Comparison of ENCODE assay signal across 8 cellular contexts in genomic region chr1:121117622-121118479, GRCh38.
A peak's percentile ranks its signal among the peaks of the same experiment; 100 is the strongest.
DNase-seq lines count a peak whose midpoint lies in the region; ATAC-seq and TF ChIP-seq lines count a peak whose summit lies in the region.
"Not testable (repeated sequence)": the region's sequence is repeated elsewhere in the genome, so short reads cannot be mapped to it uniquely, and the experiment has no call there.

No MANE protein-coding gene starts in this region.

- intact Hi-C loops in Right ventricle myocardium inferior (cut with DNase I); sciatic nerve (cut with DNase I): not testable (repeated sequence)

- H3K4me1 Mint-ChIP-seq in activated T-cell treated with anti-CD3 and anti-CD28 coated beads, Interleukin-2, amount 50 U/mL, for 72 hours (ENCODE audit: low read depth); memory B cell: not testable (repeated sequence)

- POLR2A ChIA-PET in RWPE1 (lab: Yijun Ruan, JAX; ENCODE audit: low non-redundant PET) = not testable (repeated sequence)

- H3K36me3 Mint-ChIP-seq in activated T-cell treated with anti-CD3 and anti-CD28 coated beads, Interleukin-2, amount 50 U/mL, for 72 hours (ENCODE audit: insufficient read depth in 2 of 2); memory B cell: not testable (repeated sequence)

- CTCF ChIA-PET in RWPE1 (lab: Yijun Ruan, JAX) = not testable (repeated sequence)

- not testable (repeated sequence) for H3K9me3 Mint-ChIP-seq in activated T-cell treated with anti-CD3 and anti-CD28 coated beads, Interleukin-2, amount 50 U/mL, for 72 hours; memory B cell

- H3K4me3 Mint-ChIP-seq in activated T-cell treated with anti-CD3 and anti-CD28 coated beads, Interleukin-2, amount 50 U/mL, for 72 hours = peak overlapping the region; percentile 40 to 65
- peak overlapping the region; percentile 67 for H3K4me3 Mint-ChIP-seq in memory B cell

- not testable (repeated sequence) for TF ChIP-seq CTCF in RWPE1 (conservative IDR thresholded peaks at IDR 0.05; ENCODE audit: low read depth)

- peak overlapping the region; percentile 73 for H3K27ac ChIP-seq in RWPE1

- H3K27ac Mint-ChIP-seq in activated T-cell treated with anti-CD3 and anti-CD28 coated beads, Interleukin-2, amount 50 U/mL, for 72 hours; memory B cell: not testable (repeated sequence)

- DNase-seq in GM04503 (ENCODE audit: low read depth) (peak; percentile 1), dermis blood vessel endothelial cell (peak; percentile 33), ureter (ENCODE audit: low spot score) (peak; percentile 42)
- DNase-seq in RWPE1 (ENCODE audit: low spot score); Right ventricle myocardium inferior (ENCODE audit: missing footprints); memory B cell (ENCODE audit: low spot score in 2 of 2); sciatic nerve (ENCODE audit: low spot score): not testable (repeated sequence)
- peak in 1 of 2 donors; percentile 1 for DNase-seq in activated T-cell treated with anti-CD3 and anti-CD28 coated beads, Interleukin-2, amount 50 U/mL, for 72 hours

- ATAC-seq in activated T-cell treated with anti-CD3 and anti-CD28 coated beads, Interleukin-2, amount 50 U/mL, for 72 hours (replicated peaks in 1 of 2) = peak; percentile 33 to 37
- ATAC-seq in Right ventricle myocardium inferior (peak; percentile 35), memory B cell (ENCODE audit: low read depth) (peak; percentile 19), sciatic nerve (peak; percentile 73)

- H3K27me3 Mint-ChIP-seq in activated T-cell treated with anti-CD3 and anti-CD28 coated beads, Interleukin-2, amount 50 U/mL, for 72 hours (ENCODE audit: low read depth); memory B cell: not testable (repeated sequence)

Comparison
In these comparisons a context has a peak if more than half of its experiments do, and no peak if none do; other contexts are left out.
1. ATAC-seq: peak in every context shown above with its lines; median percentile 73 in sciatic nerve; 35 in activated T-cell treated with anti-CD3 and anti-CD28 coated beads, Interleukin-2, amount 50 U/mL, for 72 hours; 35 in Right ventricle myocardium inferior; 19 in memory B cell.